In the genomic region with DNA sequence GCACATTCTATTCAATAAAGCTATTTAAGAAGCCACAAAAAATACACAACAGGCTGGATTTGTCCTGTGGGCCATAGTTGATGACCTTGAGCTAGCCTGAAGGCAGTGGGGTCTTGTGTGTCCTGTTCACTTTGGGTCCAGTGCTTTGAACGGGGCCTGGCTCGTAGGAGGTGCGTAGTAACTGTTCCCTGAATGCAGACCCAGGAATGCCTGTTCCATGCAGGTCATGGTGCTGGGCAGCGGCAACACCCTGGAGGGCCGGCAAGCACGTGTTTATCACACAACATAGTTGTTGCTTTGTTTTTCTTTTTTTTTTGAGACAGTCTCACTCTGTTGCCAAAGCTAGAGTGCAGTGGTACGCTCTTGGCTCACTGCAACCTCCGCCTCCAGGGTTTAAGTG, we compare ENCODE assay signal across 20 cellular contexts.
"Had no signal": no experiment of that assay in that cellular context is flagged by ENCODE, and none has a peak within 500 bp of the region (broad histone marks: within the 10 kb centered on the region; RNA-seq: fewer than 3 reads in every experiment).

No MANE protein-coding gene starts in this region.

- H3K27ac ChIP-seq: coronary artery, neutrophil, testis had no signal

- H3K4me3 Mint-ChIP-seq: naive B cell; nephron progenitor cell; stimulated activated naive CD8-positive, alpha-beta T cell treated with anti-CD3 and anti-CD28 coated beads, Interleukin-15, amount 100 ng/mL, for 72 hours had no signal

- H3K9me3 Mint-ChIP-seq: nephron progenitor cell; stimulated activated naive B cell treated with anti-CD40 and anti-IgM and Interleukin-4, amounts not matched to agents 10 μg/mL and 1 μg/mL and 100 μg/mL, for 72 hours; stimulated activated naive CD8-positive, alpha-beta T cell treated with anti-CD3 and anti-CD28 coated beads, Interleukin-15, amount 100 ng/mL, for 72 hours had no signal

- H3K27ac Mint-ChIP-seq: nephron progenitor cell; progenitor cell of endocrine pancreas; stimulated activated naive B cell treated with anti-CD40 and anti-IgM and Interleukin-4, amounts not matched to agents 10 μg/mL and 1 μg/mL and 100 μg/mL, for 72 hours had no signal

- DNase-seq: central memory CD4-positive, alpha-beta T cell; effector CD4-positive, alpha-beta T cell; foreskin melanocyte; head of caudate nucleus; hippocampal formation; kidney glomerular epithelial cell; midbrain; naive B cell; nephron progenitor cell; stimulated activated CD4-positive, alpha-beta T cell treated with anti-CD3 and anti-CD28 coated beads, Interleukin-2, amount 100 ng/mL, for 24 hours; stimulated activated CD4-positive, alpha-beta T cell treated with anti-CD3 and anti-CD28 coated beads, Interleukin-4, amount 100 ng/mL, for 4 hours; stimulated activated naive B cell treated with anti-CD40 and anti-IgM and Interleukin-4, amounts not matched to agents 10 μg/mL and 1 μg/mL and 100 μg/mL, for 72 hours; stimulated activated naive CD8-positive, alpha-beta T cell treated with anti-CD3 and anti-CD28 coated beads, Interleukin-15, amount 100 ng/mL, for 72 hours; testis had no signal

- ATAC-seq: sciatic nerve; stimulated activated naive B cell treated with anti-CD40 and anti-IgM and Interleukin-4, amounts not matched to agents 10 μg/mL and 1 μg/mL and 100 μg/mL, for 72 hours; stimulated activated naive CD8-positive, alpha-beta T cell treated with anti-CD3 and anti-CD28 coated beads, Interleukin-15, amount 100 ng/mL, for 72 hours had no signal

- H3K4me3 ChIP-seq: coronary artery, lung, testis, tibial nerve had no signal

- H3K4me1 ChIP-seq: testis, tibial nerve had no signal

- H3K9me3 ChIP-seq: neutrophil, testis, tibial nerve had no signal

- H3K27me3 Mint-ChIP-seq: naive B cell; progenitor cell of endocrine pancreas; stimulated activated naive B cell treated with anti-CD40 and anti-IgM and Interleukin-4, amounts not matched to agents 10 μg/mL and 1 μg/mL and 100 μg/mL, for 72 hours; stimulated activated naive CD8-positive, alpha-beta T cell treated with anti-CD3 and anti-CD28 coated beads, Interleukin-15, amount 100 ng/mL, for 72 hours had no signal

- H3K27me3 ChIP-seq: neutrophil, testis, tibial nerve had no signal

- H3K4me1 Mint-ChIP-seq: stimulated activated naive CD8-positive, alpha-beta T cell treated with anti-CD3 and anti-CD28 coated beads, Interleukin-15, amount 100 ng/mL, for 72 hours had no signal

- H3K36me3 ChIP-seq: neutrophil had no signal
